Comparison of ENCODE assay signal across 1 cellular context in the genomic region with DNA sequence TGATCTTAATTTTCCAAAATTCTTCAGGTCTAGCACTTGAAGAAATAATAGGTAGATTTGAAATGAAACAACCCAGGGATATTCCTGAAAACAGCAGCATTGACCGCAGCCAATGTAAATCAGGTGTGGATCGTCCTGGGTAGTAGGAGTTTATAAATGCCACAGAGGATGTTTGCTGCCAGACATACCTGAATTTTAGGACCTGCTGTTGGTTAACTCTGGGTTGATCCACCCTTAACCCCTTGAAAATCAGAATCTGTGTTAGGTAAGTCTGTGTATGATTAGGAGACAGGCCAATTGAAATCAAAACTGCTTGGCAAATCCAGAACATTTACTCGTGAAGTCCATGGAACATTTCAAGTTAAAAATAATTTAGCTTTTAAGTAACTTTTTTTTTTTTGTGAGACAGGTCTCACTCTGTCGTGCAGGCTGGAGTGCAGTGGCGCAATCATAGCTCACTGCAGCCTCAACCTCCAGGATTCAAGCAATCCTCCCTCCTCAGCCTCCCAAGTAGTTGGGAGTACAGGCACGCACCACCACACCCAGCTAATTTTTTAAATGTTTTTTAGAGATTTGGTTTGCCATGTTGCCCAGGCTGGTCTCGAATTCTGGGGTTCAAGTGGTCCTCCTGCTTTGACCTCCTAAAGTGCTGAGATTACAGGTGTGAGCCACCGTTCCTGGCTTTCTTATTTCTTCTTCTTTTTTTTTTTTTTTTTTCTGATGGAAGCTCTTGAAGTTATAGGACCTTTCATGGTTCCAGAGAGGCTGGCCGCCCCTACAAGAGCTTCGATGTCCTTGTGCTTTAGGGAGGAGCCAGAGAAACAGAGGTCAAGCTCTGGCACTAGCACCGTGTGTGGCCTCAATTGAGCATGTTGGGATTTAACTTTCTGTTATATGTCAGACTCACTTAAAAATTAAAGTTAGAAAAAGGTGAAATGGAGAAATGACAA.
TF ChIP-seq lines count a peak whose summit lies in the region.

No MANE protein-coding gene starts in this region.

TF ChIP-seq in HepG2, 621 proteins besides CTCF, POLR2A, EP300 and RAD21 (continued from another document and continues in another):
- TF ChIP-seq, protein P1, sequence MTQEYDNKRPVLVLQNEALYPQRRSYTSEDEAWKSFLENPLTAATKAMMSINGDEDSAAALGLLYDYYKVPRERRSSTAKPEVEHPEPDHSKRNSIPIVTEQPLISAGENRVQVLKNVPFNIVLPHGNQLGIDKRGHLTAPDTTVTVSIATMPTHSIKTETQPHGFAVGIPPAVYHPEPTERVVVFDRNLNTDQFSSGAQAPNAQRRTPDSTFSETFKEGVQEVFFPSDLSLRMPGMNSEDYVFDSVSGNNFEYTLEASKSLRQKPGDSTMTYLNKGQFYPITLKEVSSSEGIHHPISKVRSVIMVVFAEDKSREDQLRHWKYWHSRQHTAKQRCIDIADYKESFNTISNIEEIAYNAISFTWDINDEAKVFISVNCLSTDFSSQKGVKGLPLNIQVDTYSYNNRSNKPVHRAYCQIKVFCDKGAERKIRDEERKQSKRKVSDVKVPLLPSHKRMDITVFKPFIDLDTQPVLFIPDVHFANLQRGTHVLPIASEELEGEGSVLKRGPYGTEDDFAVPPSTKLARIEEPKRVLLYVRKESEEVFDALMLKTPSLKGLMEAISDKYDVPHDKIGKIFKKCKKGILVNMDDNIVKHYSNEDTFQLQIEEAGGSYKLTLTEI (CRISPR knock-in tag; conservative IDR thresholded peaks at IDR 0.05): no peak
- TF ChIP-seq AKAP8 (CRISPR knock-in tag; IDR thresholded peaks at IDR 0.05) (no peak), CBFB (CRISPR knock-in tag; IDR thresholded peaks at IDR 0.05) (no peak), ZNF616 (CRISPR knock-in tag; IDR thresholded peaks at IDR 0.05; ENCODE audit: low read depth) (no peak), ZNF501 (CRISPR knock-in tag; IDR thresholded peaks at IDR 0.05) (no peak), KLF13 (CRISPR knock-in tag; IDR thresholded peaks at IDR 0.05) (no peak), KDM5B (CRISPR knock-in tag; IDR thresholded peaks at IDR 0.05; ENCODE audit: borderline replicate concordance) (no peak), SMC3 (IDR thresholded peaks at IDR 0.05; ENCODE audit: low read length) (0 out of 2 replicates have a peak, but pooled peaks have one; percentile 7), SAP130 (CRISPR knock-in tag; IDR thresholded peaks at IDR 0.05; ENCODE audit: low read depth) (no peak), ZMYM3 (CRISPR knock-in tag; IDR thresholded peaks at IDR 0.05) (peak; percentile 27; the same call in 1 of the 2 replicates), TARDBP (CRISPR knock-in tag; IDR thresholded peaks at IDR 0.05) (no peak), ZNF263 (CRISPR knock-in tag; IDR thresholded peaks at IDR 0.05) (0 out of 2 replicates have a peak, but pooled peaks have one; percentile 18), ZNF598 (CRISPR knock-in tag; IDR thresholded peaks at IDR 0.05; ENCODE audit: borderline replicate concordance) (no peak), KDM2A (CRISPR knock-in tag; IDR thresholded peaks at IDR 0.05; ENCODE audit: borderline replicate concordance, low read depth) (no peak), SP140L (CRISPR knock-in tag; IDR thresholded peaks at IDR 0.05; ENCODE audit: borderline replicate concordance) (no peak), ZNF136 (CRISPR knock-in tag; IDR thresholded peaks at IDR 0.05; ENCODE audit: low read depth) (no peak), ZNF350 (CRISPR knock-in tag; IDR thresholded peaks at IDR 0.05; ENCODE audit: borderline replicate concordance, low read depth) (no peak), ZNF333 (CRISPR knock-in tag; IDR thresholded peaks at IDR 0.05; ENCODE audit: borderline replicate concordance) (no peak), KLF15 (CRISPR knock-in tag; IDR thresholded peaks at IDR 0.05; ENCODE audit: borderline replicate concordance) (no peak), ZNF792 (CRISPR knock-in tag; IDR thresholded peaks at IDR 0.05) (no peak), CREM (IDR thresholded peaks at IDR 0.05) (no peak), CREM (CRISPR knock-in tag; IDR thresholded peaks at IDR 0.05) (no peak), ZSCAN12 (CRISPR knock-in tag; IDR thresholded peaks at IDR 0.05) (no peak), PAF1 (CRISPR knock-in tag; IDR thresholded peaks at IDR 0.05) (no peak), ZBTB3 (CRISPR knock-in tag; IDR thresholded peaks at IDR 0.05; ENCODE audit: borderline replicate concordance, low read depth) (no peak), ZNF33A (CRISPR knock-in tag; IDR thresholded peaks at IDR 0.05; ENCODE audit: borderline replicate concordance) (no peak)
- TF ChIP-seq, protein P2, sequence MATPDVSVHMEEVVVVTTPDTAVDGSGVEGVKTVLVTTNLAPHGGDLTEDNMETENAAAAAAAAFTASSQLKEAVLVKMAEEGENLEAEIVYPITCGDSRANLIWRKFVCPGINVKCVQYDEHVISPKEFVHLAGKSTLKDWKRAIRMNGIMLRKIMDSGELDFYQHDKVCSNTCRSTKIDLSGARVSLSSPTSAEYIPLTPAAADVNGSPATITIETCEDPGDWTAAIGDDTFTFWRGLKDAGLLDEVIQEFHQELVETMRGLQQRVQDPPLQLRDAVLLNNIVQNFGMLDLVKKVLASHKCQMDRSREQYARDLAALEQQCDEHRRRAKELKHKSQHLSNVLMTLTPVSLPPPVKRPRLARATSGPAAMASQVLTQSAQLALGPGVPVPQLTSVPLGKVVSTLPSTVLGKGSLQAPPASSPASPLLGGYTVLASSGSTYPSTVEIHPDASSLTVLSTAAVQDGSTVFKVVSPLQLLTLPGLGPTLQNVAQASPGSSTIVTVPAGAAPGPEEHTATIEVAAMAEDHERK (CRISPR knock-in tag; IDR thresholded peaks at IDR 0.05; ENCODE audit: low read depth): no peak
- TF ChIP-seq, protein P3, sequence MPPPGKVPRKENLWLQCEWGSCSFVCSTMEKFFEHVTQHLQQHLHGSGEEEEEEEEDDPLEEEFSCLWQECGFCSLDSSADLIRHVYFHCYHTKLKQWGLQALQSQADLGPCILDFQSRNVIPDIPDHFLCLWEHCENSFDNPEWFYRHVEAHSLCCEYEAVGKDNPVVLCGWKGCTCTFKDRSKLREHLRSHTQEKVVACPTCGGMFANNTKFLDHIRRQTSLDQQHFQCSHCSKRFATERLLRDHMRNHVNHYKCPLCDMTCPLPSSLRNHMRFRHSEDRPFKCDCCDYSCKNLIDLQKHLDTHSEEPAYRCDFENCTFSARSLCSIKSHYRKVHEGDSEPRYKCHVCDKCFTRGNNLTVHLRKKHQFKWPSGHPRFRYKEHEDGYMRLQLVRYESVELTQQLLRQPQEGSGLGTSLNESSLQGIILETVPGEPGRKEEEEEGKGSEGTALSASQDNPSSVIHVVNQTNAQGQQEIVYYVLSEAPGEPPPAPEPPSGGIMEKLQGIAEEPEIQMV (CRISPR knock-in tag; IDR thresholded peaks at IDR 0.05; ENCODE audit: low read depth): no peak
- TF ChIP-seq, protein P4, sequence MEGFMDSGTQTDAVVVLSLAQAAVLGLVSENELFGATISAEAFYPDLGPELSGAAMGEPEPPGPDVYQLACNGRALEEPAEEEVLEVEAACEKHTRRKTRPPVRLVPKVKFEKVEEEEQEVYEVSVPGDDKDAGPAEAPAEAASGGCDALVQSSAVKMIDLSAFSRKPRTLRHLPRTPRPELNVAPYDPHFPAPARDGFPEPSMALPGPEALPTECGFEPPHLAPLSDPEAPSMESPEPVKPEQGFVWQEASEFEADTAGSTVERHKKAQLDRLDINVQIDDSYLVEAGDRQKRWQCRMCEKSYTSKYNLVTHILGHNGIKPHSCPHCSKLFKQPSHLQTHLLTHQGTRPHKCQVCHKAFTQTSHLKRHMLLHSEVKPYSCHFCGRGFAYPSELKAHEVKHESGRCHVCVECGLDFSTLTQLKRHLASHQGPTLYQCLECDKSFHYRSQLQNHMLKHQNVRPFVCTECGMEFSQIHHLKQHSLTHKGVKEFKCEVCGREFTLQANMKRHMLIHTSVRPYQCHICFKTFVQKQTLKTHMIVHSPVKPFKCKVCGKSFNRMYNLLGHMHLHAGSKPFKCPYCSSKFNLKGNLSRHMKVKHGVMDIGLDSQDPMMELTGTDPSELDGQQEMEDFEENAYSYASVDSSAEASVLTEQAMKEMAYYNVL (CRISPR knock-in tag; IDR thresholded peaks at IDR 0.05; ENCODE audit: borderline replicate concordance): no peak
- TF ChIP-seq, protein P5, sequence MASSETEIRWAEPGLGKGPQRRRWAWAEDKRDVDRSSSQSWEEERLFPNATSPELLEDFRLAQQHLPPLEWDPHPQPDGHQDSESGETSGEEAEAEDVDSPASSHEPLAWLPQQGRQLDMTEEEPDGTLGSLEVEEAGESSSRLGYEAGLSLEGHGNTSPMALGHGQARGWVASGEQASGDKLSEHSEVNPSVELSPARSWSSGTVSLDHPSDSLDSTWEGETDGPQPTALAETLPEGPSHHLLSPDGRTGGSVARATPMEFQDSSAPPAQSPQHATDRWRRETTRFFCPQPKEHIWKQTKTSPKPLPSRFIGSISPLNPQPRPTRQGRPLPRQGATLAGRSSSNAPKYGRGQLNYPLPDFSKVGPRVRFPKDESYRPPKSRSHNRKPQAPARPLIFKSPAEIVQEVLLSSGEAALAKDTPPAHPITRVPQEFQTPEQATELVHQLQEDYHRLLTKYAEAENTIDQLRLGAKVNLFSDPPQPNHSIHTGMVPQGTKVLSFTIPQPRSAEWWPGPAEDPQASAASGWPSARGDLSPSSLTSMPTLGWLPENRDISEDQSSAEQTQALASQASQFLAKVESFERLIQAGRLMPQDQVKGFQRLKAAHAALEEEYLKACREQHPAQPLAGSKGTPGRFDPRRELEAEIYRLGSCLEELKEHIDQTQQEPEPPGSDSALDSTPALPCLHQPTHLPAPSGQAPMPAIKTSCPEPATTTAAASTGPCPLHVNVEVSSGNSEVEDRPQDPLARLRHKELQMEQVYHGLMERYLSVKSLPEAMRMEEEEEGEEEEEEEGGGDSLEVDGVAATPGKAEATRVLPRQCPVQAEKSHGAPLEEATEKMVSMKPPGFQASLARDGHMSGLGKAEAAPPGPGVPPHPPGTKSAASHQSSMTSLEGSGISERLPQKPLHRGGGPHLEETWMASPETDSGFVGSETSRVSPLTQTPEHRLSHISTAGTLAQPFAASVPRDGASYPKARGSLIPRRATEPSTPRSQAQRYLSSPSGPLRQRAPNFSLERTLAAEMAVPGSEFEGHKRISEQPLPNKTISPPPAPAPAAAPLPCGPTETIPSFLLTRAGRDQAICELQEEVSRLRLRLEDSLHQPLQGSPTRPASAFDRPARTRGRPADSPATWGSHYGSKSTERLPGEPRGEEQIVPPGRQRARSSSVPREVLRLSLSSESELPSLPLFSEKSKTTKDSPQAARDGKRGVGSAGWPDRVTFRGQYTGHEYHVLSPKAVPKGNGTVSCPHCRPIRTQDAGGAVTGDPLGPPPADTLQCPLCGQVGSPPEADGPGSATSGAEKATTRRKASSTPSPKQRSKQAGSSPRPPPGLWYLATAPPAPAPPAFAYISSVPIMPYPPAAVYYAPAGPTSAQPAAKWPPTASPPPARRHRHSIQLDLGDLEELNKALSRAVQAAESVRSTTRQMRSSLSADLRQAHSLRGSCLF (CRISPR knock-in tag; IDR thresholded peaks at IDR 0.05; ENCODE audit: borderline replicate concordance): no peak
- TF ChIP-seq, protein P6, sequence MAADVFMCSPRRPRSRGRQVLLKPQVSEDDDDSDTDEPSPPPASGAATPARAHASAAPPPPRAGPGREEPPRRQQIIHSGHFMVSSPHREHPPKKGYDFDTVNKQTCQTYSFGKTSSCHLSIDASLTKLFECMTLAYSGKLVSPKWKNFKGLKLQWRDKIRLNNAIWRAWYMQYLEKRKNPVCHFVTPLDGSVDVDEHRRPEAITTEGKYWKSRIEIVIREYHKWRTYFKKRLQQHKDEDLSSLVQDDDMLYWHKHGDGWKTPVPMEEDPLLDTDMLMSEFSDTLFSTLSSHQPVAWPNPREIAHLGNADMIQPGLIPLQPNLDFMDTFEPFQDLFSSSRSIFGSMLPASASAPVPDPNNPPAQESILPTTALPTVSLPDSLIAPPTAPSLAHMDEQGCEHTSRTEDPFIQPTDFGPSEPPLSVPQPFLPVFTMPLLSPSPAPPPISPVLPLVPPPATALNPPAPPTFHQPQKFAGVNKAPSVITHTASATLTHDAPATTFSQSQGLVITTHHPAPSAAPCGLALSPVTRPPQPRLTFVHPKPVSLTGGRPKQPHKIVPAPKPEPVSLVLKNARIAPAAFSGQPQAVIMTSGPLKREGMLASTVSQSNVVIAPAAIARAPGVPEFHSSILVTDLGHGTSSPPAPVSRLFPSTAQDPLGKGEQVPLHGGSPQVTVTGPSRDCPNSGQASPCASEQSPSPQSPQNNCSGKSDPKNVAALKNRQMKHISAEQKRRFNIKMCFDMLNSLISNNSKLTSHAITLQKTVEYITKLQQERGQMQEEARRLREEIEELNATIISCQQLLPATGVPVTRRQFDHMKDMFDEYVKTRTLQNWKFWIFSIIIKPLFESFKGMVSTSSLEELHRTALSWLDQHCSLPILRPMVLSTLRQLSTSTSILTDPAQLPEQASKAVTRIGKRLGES (CRISPR knock-in tag; IDR thresholded peaks at IDR 0.05; ENCODE audit: borderline replicate concordance): no peak
- TF ChIP-seq, protein P7, sequence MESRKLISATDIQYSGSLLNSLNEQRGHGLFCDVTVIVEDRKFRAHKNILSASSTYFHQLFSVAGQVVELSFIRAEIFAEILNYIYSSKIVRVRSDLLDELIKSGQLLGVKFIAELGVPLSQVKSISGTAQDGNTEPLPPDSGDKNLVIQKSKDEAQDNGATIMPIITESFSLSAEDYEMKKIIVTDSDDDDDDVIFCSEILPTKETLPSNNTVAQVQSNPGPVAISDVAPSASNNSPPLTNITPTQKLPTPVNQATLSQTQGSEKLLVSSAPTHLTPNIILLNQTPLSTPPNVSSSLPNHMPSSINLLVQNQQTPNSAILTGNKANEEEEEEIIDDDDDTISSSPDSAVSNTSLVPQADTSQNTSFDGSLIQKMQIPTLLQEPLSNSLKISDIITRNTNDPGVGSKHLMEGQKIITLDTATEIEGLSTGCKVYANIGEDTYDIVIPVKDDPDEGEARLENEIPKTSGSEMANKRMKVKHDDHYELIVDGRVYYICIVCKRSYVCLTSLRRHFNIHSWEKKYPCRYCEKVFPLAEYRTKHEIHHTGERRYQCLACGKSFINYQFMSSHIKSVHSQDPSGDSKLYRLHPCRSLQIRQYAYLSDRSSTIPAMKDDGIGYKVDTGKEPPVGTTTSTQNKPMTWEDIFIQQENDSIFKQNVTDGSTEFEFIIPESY (CRISPR knock-in tag; IDR thresholded peaks at IDR 0.05): peak; percentile 26; the same call in 1 of the 2 replicates
- TF ChIP-seq, protein P8, sequence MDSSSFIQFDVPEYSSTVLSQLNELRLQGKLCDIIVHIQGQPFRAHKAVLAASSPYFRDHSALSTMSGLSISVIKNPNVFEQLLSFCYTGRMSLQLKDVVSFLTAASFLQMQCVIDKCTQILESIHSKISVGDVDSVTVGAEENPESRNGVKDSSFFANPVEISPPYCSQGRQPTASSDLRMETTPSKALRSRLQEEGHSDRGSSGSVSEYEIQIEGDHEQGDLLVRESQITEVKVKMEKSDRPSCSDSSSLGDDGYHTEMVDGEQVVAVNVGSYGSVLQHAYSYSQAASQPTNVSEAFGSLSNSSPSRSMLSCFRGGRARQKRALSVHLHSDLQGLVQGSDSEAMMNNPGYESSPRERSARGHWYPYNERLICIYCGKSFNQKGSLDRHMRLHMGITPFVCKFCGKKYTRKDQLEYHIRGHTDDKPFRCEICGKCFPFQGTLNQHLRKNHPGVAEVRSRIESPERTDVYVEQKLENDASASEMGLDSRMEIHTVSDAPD (CRISPR knock-in tag; IDR thresholded peaks at IDR 0.05): no peak
- TF ChIP-seq, protein P9, sequence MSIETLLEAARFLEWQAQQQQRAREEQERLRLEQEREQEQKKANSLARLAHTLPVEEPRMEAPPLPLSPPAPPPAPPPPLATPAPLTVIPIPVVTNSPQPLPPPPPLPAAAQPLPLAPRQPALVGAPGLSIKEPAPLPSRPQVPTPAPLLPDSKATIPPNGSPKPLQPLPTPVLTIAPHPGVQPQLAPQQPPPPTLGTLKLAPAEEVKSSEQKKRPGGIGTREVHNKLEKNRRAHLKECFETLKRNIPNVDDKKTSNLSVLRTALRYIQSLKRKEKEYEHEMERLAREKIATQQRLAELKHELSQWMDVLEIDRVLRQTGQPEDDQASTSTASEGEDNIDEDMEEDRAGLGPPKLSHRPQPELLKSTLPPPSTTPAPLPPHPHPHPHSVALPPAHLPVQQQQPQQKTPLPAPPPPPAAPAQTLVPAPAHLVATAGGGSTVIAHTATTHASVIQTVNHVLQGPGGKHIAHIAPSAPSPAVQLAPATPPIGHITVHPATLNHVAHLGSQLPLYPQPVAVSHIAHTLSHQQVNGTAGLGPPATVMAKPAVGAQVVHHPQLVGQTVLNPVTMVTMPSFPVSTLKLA (IDR thresholded peaks at IDR 0.05): no peak
